In genomic region chr11:17406082-17406817, GRCh38 we compare ENCODE assay signal across 14 cellular contexts. TPM values are rescaled to one million over a fixed set of nuclear protein-coding genes. Genes with fewer than 3 reads are reported as not detected.
DNase-seq lines count a peak whose midpoint lies in the region; ATAC-seq, FAIRE-seq and TF ChIP-seq lines count a peak whose summit lies in the region.
"Had no signal": no experiment of that assay in that cellular context is flagged by ENCODE, and none has a peak within 500 bp of the region (broad histone marks: within the 10 kb centered on the region; RNA-seq: fewer than 3 reads in every experiment).

No MANE protein-coding gene starts in this region.

- peak overlapping the region; percentile 71 to 85 for H3K27ac ChIP-seq in A549
- H3K27ac ChIP-seq in MM.1S (ENCODE audit: low read length): peak overlapping the region; percentile 41; the same call in 1 of the 2 replicates
- H3K27ac ChIP-seq in cardiac muscle cell: peak overlapping the region; percentile 5
- peak overlapping the region; percentile 53 for H3K27ac ChIP-seq in parathyroid adenoma
- no peak overlapping the region for H3K27ac ChIP-seq in brain microvascular endothelial cell

- no peaks in the 10 kb centered on the region for H3K27me3 ChIP-seq in MM.1S (replicated peaks; ENCODE audit: insufficient read depth, low read length)
- no peaks in the 10 kb centered on the region for H3K27me3 ChIP-seq in cardiac muscle cell
- H3K27me3 ChIP-seq in parathyroid adenoma (ENCODE audit: control insufficient read depth, insufficient read depth, low read length): no peaks in the 10 kb centered on the region
- no peaks in the 10 kb centered on the region for H3K27me3 ChIP-seq in brain microvascular endothelial cell (replicated peaks)
- H3K27me3 ChIP-seq: MG63 had no signal

- 0 out of 2 replicates have a peak, but pooled peaks cover 6% of the 10 kb centered on the region for H3F3A ChIP-seq in MM.1S (ENCODE audit: insufficient read depth, low read length)

- no peaks in the 10 kb centered on the region for H3K9me2 ChIP-seq in MM.1S (replicated peaks; ENCODE audit: insufficient read depth, low read length)

- no peak for FAIRE-seq in A549 (lab: Jason Lieb, UNC)
- FAIRE-seq: H54 had no signal

- H3K4me2 ChIP-seq in A549: peak overlapping the region; percentile 64
- peak overlapping the region; percentile 42 for H3K4me2 ChIP-seq in MM.1S (ENCODE audit: low read depth, low read length)
- peak overlapping the region; percentile 38 for H3K4me2 ChIP-seq in parathyroid adenoma (ENCODE audit: low read length)

- no peak for DNase-seq in A549 (ENCODE audit: low read depth in 1 of 2, low spot score in 1 of 2)
- no peak for DNase-seq in MM.1S
- no peak for DNase-seq in cardiac muscle cell (ENCODE audit: low read depth in 1 of 2, low spot score in 1 of 2)
- DNase-seq in NCI-H2081 treated with DMSO at 0.1 percent for 48 hours (lab: John Stamatoyannopoulos, UW): no peak
- DNase-seq in brain microvascular endothelial cell: no peak
- DNase-seq: AML-193; naive thymus-derived CD4-positive, alpha-beta T cell had no signal

- no peak for TF ChIP-seq POLR2A in A549 (IDR thresholded peaks at IDR 0.05; ENCODE audit: low read length)

- ATAC-seq in A549 (no peak), GM19328 (IDR thresholded peaks at IDR 0.05; ENCODE audit: unreplicated experiment) (no peak), GM19035 (IDR thresholded peaks at IDR 0.05; ENCODE audit: unreplicated experiment) (no peak)
- ATAC-seq: naive thymus-derived CD4-positive, alpha-beta T cell had no signal

- H3K9me3 ChIP-seq in A549 (no peaks in the 10 kb centered on the region), MM.1S (replicated peaks; ENCODE audit: insufficient read depth, low read length) (no peaks in the 10 kb centered on the region), cardiac muscle cell (ENCODE audit: low read depth) (no peaks in the 10 kb centered on the region), parathyroid adenoma (ENCODE audit: control insufficient read depth, low read length) (no peaks in the 10 kb centered on the region)
- H3K9me3 ChIP-seq: MG63 had no signal

- in situ Hi-C loops in brain microvascular endothelial cell (cut with HindIII; ENCODE audit: low pct_ligation_motif_present, low sequenced_read_pairs): no loop called here

- no peak for TF ChIP-seq RAD21 in A549 (conservative IDR thresholded peaks at IDR 0.05 in 1 of 2, IDR thresholded peaks at IDR 0.05 in 1 of 2)

- no peak for TF ChIP-seq EP300 in A549 (IDR thresholded peaks at IDR 0.05)

- no peaks in the 10 kb centered on the region for H3K79me2 ChIP-seq in MM.1S (ENCODE audit: low read length)
- no peaks in the 10 kb centered on the region for H3K79me2 ChIP-seq in parathyroid adenoma

- H3K4me1 ChIP-seq in A549: peaks cover 13% of the 10 kb centered on the region
- peaks cover 16% of the 10 kb centered on the region for H3K4me1 ChIP-seq in MM.1S (ENCODE audit: low read length)
- peaks cover 6% of the 10 kb centered on the region for H3K4me1 ChIP-seq in cardiac muscle cell (ENCODE audit: low read depth)
- no peaks in the 10 kb centered on the region for H3K4me1 ChIP-seq in parathyroid adenoma

- no peak overlapping the region; the same call in 2 of the 3 replicates for H3K4me3 ChIP-seq in A549
- H3K4me3 ChIP-seq in MM.1S (ENCODE audit: low read length): peak overlapping the region; percentile 7; the same call in 1 of the 2 replicates
- no peak overlapping the region for H3K4me3 ChIP-seq in cardiac muscle cell
- H3K4me3 ChIP-seq in parathyroid adenoma (ENCODE audit: low read depth, low read length): no peak overlapping the region
- H3K4me3 ChIP-seq in brain microvascular endothelial cell (ENCODE audit: low read depth, low read length): no peak overlapping the region
- H3K4me3 ChIP-seq: MG63 had no signal

- no peak for TF ChIP-seq CTCF in A549 (IDR thresholded peaks at IDR 0.05)
- no peak for TF ChIP-seq CTCF in MM.1S (IDR thresholded peaks at IDR 0.05; ENCODE audit: low read length)
- no peak for TF ChIP-seq CTCF in cardiac muscle cell (IDR thresholded peaks at IDR 0.05; ENCODE audit: low read depth, low read length)
- TF ChIP-seq CTCF in parathyroid adenoma (IDR thresholded peaks at IDR 0.05): no peak
- no peak for TF ChIP-seq CTCF in brain microvascular endothelial cell (IDR thresholded peaks at IDR 0.05; ENCODE audit: low read depth, low read length, missing control alignments)

- H3K36me3 ChIP-seq in MM.1S (replicated peaks; ENCODE audit: insufficient read depth, low read length) (no peaks in the 10 kb centered on the region), cardiac muscle cell (no peaks in the 10 kb centered on the region), parathyroid adenoma (ENCODE audit: control insufficient read depth, insufficient read depth, low read length) (no peaks in the 10 kb centered on the region), brain microvascular endothelial cell (replicated peaks) (no peaks in the 10 kb centered on the region)
- H3K36me3 ChIP-seq: MG63 had no signal

- POLR2A ChIA-PET in A549 (lab: Yijun Ruan, JAX): no interaction called here

- no peaks in the 10 kb centered on the region for H4K20me1 ChIP-seq in MM.1S (ENCODE audit: insufficient read depth, low read length)

- H2AFZ ChIP-seq in MM.1S (ENCODE audit: low read length) (peak overlapping the region; percentile 72), parathyroid adenoma (peak overlapping the region; percentile 80)

- CTCF ChIA-PET in A549 (lab: Yijun Ruan, JAX): interaction anchor here (0.8 to 5.0 kb wide), 10 partner anchors 7 to 122 kb away, joined by 3 to 36 read pairs (median 4); no protein-coding TSS in a partner anchor

- 78% methylated on average over 5 of the region's 8 CpGs for WGBS in A549 (ENCODE audit: missing lambda C conversion rate)

- H3K9ac ChIP-seq in MM.1S (ENCODE audit: low read length) (no peak overlapping the region; the same call in 1 of the 2 replicates), parathyroid adenoma (no peak overlapping the region)

TF ChIP-seq in A549, 52 proteins besides CTCF, POLR2A, EP300 and RAD21:
- TF ChIP-seq KDM1A (IDR thresholded peaks at IDR 0.05; ENCODE audit: low read depth) (peak; percentile 55; the same call in 1 of the 2 replicates), TP53 (CRISPR knock-in tag; IDR thresholded peaks at IDR 0.05) (no peak), JUN (IDR thresholded peaks at IDR 0.05) (no peak), MAX (IDR thresholded peaks at IDR 0.05) (no peak)

RNA-seq across cellular contexts. Expression of gene KCNJ11, which starts 17.8 kb away (rescaled TPM):
- 0.18 and 0.29 TPM in 2 replicates for polyA plus RNA-seq in A549 (2011; rRNA removed)
- polyA plus RNA-seq in A549 (2012; cell fraction: cytosol; rRNA removed): 0.28 and 0.54 TPM in 2 replicates
- polyA plus RNA-seq in A549 (2012; cell fraction: nucleus; rRNA removed): 0.71 and 0.89 TPM in 2 replicates
- 0.41 to 0.69 TPM (median 0.53 TPM) in 3 replicates for polyA plus RNA-seq in A549 (2017; fragmentation: RNase III; extraction: RNeasy Plus Mini Kit Qiagen cat#74134 plus additional on column Dnase treatment)
- 0.58 and 0.63 TPM in 2 replicates for polyA minus RNA-seq in A549 (2011; rRNA and poly(A)+ RNA removed)
- 12.8 and 17.0 TPM in 2 replicates for total RNA-seq in cardiac muscle cell
- 4.7 and 10.1 TPM in 2 replicates for polyA plus RNA-seq in cardiac muscle cell
- total RNA-seq: fibroblast of villous mesenchyme, RPMI7951 had no signal
- polyA plus RNA-seq: naive thymus-derived CD4-positive, alpha-beta T cell had no signal

RNA-seq across cellular contexts. Expression of gene NCR3LG1, which starts 54.6 kb away (rescaled TPM):
- polyA plus RNA-seq in A549 (2011; rRNA removed) (2.4 and 3.3 TPM in 2 replicates), A549 (2017; fragmentation: RNase III; extraction: RNeasy Plus Mini Kit Qiagen cat#74134 plus additional on column Dnase treatment) (1.1 to 1.4 TPM (median 1.3 TPM) in 3 replicates), cardiac muscle cell (2.0 and 2.7 TPM in 2 replicates)
- 0.20 and 0.25 TPM in 2 replicates for polyA plus RNA-seq in A549 (2012; cell fraction: cytosol; rRNA removed)
- polyA plus RNA-seq in A549 (2012; cell fraction: nucleus; rRNA removed): 0.62 and 0.86 TPM in 2 replicates
- polyA minus RNA-seq in A549 (2011; rRNA and poly(A)+ RNA removed): 5.1 and 5.8 TPM in 2 replicates
- 5.2 and 7.6 TPM in 2 replicates for total RNA-seq in cardiac muscle cell
- polyA plus RNA-seq: naive thymus-derived CD4-positive, alpha-beta T cell had no signal
